Comparison of ENCODE assay signal across 8 cellular contexts in genomic region chr6:17394192-17394611, GRCh38. TPM values are rescaled to one million over a fixed set of nuclear protein-coding genes. Genes with fewer than 3 reads are reported as not detected.
DNase-seq lines count a peak whose midpoint lies in the region; ATAC-seq and TF ChIP-seq lines count a peak whose summit lies in the region.

No MANE protein-coding gene starts in this region.

- peak overlapping the region; percentile 92 to 96 (median 94) for H3K27ac ChIP-seq in esophagus muscularis mucosa (replicated peaks in 1 of 4)
- H3K27ac ChIP-seq in muscle layer of colon (ENCODE audit: low read depth, low read length) = peak overlapping the region; percentile 84

- H3K27ac Mint-ChIP-seq in T-helper 17 cell = no peak overlapping the region

- no peak for TF ChIP-seq EP300 in esophagus muscularis mucosa (IDR thresholded peaks at IDR 0.05)

- H3K27me3 ChIP-seq in esophagus muscularis mucosa (no peaks in the 10 kb centered on the region), muscle layer of colon (ENCODE audit: control insufficient read depth in 1 of 2, insufficient read depth in 2 of 2, low read length in 2 of 2) (no peaks in the 10 kb centered on the region)

- H3K4me1 Mint-ChIP-seq in T-helper 17 cell = peaks cover 8% of the 10 kb centered on the region

- no peaks in the 10 kb centered on the region for H3K36me3 Mint-ChIP-seq in T-helper 17 cell (ENCODE audit: low read depth)

- peak overlapping the region; percentile 58 for H3K9ac ChIP-seq in muscle layer of colon (ENCODE audit: low read length)

- DNase-seq in AG10803 (ENCODE audit: low read depth) (peak; percentile 80), HFF-Myc (ENCODE audit: extremely low read depth, low read depth) (peak; percentile 57), T-helper 17 cell (no peak), esophagus muscularis mucosa (ENCODE audit: extremely low spot score) (no peak), inferior parietal cortex (ENCODE audit: extremely low spot score) (no peak)

- no peaks in the 10 kb centered on the region for H3K9me3 ChIP-seq in T-helper 17 cell (ENCODE audit: control insufficient read depth, low read length, poor library complexity, severe bottlenecking)
- H3K9me3 ChIP-seq in esophagus muscularis mucosa = no peaks in the 10 kb centered on the region
- H3K9me3 ChIP-seq in muscle layer of colon (ENCODE audit: low read length) = no peaks in the 10 kb centered on the region

- peak overlapping the region; percentile 80 for H3K4me3 Mint-ChIP-seq in T-helper 17 cell

- H3K4me1 ChIP-seq in esophagus muscularis mucosa (peaks cover 0 to 53% (median 36%) of the 10 kb centered on the region in 4 donors), muscle layer of colon (ENCODE audit: insufficient read depth, low read length) (peaks cover 13% of the 10 kb centered on the region)

- intact Hi-C loops in esophagus muscularis mucosa (cut with DNase I) = loop anchor here (5.0 kb wide), 1 partner anchor 112 kb away; the partner anchor contains the start of gene RBM24

- H3K27me3 Mint-ChIP-seq in T-helper 17 cell = peaks cover 55% of the 10 kb centered on the region

- TF ChIP-seq POLR2A in esophagus muscularis mucosa (IDR thresholded peaks at IDR 0.05; ENCODE audit: low read depth) = no peak

- WGBS in esophagus muscularis mucosa = 1% methylated on average over 11 of the region's 12 CpGs

- ATAC-seq in T-helper 17 cell (no peak), HG02588 (IDR thresholded peaks at IDR 0.05; ENCODE audit: unreplicated experiment) (no peak), GM21447 (IDR thresholded peaks at IDR 0.05; ENCODE audit: unreplicated experiment) (no peak)

- H3K4me3 ChIP-seq in AG10803 (ENCODE audit: low read length) = peak overlapping the region; percentile 72
- H3K4me3 ChIP-seq in HFF-Myc (replicated peaks; ENCODE audit: low read depth, low read length) = peak overlapping the region; percentile 47
- peak overlapping the region; percentile 80 to 98 (median 88) for H3K4me3 ChIP-seq in esophagus muscularis mucosa
- H3K4me3 ChIP-seq in muscle layer of colon (ENCODE audit: low read depth in 1 of 2, low read length in 2 of 2) = peak overlapping the region; percentile 55 to 69

- TF ChIP-seq CTCF in AG10803 (conservative IDR thresholded peaks at IDR 0.05; ENCODE audit: low read length) = no peak
- TF ChIP-seq CTCF in HFF-Myc (IDR thresholded peaks at IDR 0.05; ENCODE audit: low read depth, low read length, missing control alignments) = no peak
- no peak for TF ChIP-seq CTCF in esophagus muscularis mucosa (IDR thresholded peaks at IDR 0.05)

- H3K36me3 ChIP-seq in esophagus muscularis mucosa (no peaks in the 10 kb centered on the region), muscle layer of colon (ENCODE audit: insufficient read depth, low read length) (no peaks in the 10 kb centered on the region)

RNA-seq across cellular contexts. Expression of gene CAP2, which starts 0.8 kb away (rescaled TPM):
- total RNA-seq in T-helper 17 cell = not detected
- total RNA-seq in esophagus muscularis mucosa = 10 to 100 TPM; 38.3 to 55.6 (median 55.1) TPM

Comparison
In these comparisons a context has a peak if more than half of its experiments do, and no peak if none do; other contexts are left out.
1. DNase-seq: peak in AG10803 (single experiment) and HFF-Myc (single experiment); none in T-helper 17 cell (0 of 3), esophagus muscularis mucosa (single experiment) and inferior parietal cortex (single experiment).
2. RNA of gene CAP2, which starts 0.8 kb away (total RNA-seq): 38.3 to 55.6 TPM in esophagus muscularis mucosa; not detected in T-helper 17 cell; every median in the first group is over 10 times any median in the second.
3. Peak in every context shown above with its lines, with median percentiles within 50 percentile points of each other: H3K4me3 ChIP-seq.